ENCODE assay signal across 3 cellular contexts in the genomic region with DNA sequence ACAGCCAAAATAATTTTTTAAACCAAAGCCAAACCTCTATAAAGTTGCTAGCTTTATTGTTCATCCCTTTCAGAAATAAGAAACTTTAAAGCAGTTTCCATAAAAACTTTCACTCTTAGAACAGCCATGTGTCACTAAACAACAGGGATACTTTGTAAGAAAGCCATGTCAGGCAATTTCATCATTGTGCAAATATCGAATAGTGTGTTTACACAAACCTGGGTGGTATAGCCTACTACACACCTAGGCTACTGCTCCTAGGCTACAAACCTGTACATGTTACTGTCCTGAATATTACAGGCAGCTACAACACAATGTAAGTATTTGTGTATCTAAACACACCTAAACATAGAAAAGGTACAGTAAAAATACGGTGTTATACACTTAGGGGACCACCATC.
TF ChIP-seq lines count a peak whose summit lies in the region.

No MANE protein-coding gene starts in this region.

TF ChIP-seq in GM23338, 12 proteins besides CTCF, POLR2A, EP300 and RAD21 (continues in another document):
- TF ChIP-seq NANOG (IDR thresholded peaks at IDR 0.05; ENCODE audit: borderline replicate concordance) (no peak), JUNB (IDR thresholded peaks at IDR 0.05; ENCODE audit: unreplicated experiment) (no peak), CREB1 (CRISPR knock-in tag; IDR thresholded peaks at IDR 0.05; ENCODE audit: low read depth) (no peak), EZH2phosphoT487 (IDR thresholded peaks at IDR 0.05; ENCODE audit: unreplicated experiment) (no peak), EZH2 (IDR thresholded peaks at IDR 0.05; ENCODE audit: low read depth, unreplicated experiment) (no peak), ZNF114 (CRISPR knock-in tag; IDR thresholded peaks at IDR 0.05) (no peak), POLR2AphosphoS5 (IDR thresholded peaks at IDR 0.05; ENCODE audit: low read depth) (no peak)
- TF ChIP-seq, protein P1, sequence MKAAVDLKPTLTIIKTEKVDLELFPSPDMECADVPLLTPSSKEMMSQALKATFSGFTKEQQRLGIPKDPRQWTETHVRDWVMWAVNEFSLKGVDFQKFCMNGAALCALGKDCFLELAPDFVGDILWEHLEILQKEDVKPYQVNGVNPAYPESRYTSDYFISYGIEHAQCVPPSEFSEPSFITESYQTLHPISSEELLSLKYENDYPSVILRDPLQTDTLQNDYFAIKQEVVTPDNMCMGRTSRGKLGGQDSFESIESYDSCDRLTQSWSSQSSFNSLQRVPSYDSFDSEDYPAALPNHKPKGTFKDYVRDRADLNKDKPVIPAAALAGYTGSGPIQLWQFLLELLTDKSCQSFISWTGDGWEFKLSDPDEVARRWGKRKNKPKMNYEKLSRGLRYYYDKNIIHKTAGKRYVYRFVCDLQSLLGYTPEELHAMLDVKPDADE (IDR thresholded peaks at IDR 0.05) = no peak

TF ChIP-seq in IMR-90, 13 proteins besides CTCF, POLR2A, EP300 and RAD21:
- TF ChIP-seq SMC3 (IDR thresholded peaks at IDR 0.05; ENCODE audit: low read depth, low read length) (no peak), RCOR1 (IDR thresholded peaks at IDR 0.05; ENCODE audit: insufficient replicate concordance, low read length) (no peak), MAFK (IDR thresholded peaks at IDR 0.05; ENCODE audit: low read depth, low read length) (no peak), CEBPB (IDR thresholded peaks at IDR 0.05; ENCODE audit: low read depth, low read length) (no peak), RFX5 (IDR thresholded peaks at IDR 0.05; ENCODE audit: low read depth, low read length) (no peak), MXI1 (IDR thresholded peaks at IDR 0.05; ENCODE audit: borderline replicate concordance, low read depth, low read length) (no peak), CHD1 (IDR thresholded peaks at IDR 0.05; ENCODE audit: low read depth, low read length) (no peak), NFE2L2 (IDR thresholded peaks at IDR 0.05; ENCODE audit: low read depth, low read length) (no peak), FOS (IDR thresholded peaks at IDR 0.05; ENCODE audit: low read depth, low read length) (no peak), BHLHE40 (IDR thresholded peaks at IDR 0.05; ENCODE audit: low read depth, low read length) (no peak), MAZ (IDR thresholded peaks at IDR 0.05; ENCODE audit: borderline replicate concordance, low read depth, low read length) (no peak)
- TF ChIP-seq, protein P2, sequence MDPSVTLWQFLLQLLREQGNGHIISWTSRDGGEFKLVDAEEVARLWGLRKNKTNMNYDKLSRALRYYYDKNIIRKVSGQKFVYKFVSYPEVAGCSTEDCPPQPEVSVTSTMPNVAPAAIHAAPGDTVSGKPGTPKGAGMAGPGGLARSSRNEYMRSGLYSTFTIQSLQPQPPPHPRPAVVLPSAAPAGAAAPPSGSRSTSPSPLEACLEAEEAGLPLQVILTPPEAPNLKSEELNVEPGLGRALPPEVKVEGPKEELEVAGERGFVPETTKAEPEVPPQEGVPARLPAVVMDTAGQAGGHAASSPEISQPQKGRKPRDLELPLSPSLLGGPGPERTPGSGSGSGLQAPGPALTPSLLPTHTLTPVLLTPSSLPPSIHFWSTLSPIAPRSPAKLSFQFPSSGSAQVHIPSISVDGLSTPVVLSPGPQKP (IDR thresholded peaks at IDR 0.05; ENCODE audit: borderline replicate concordance, low read depth, low read length) = no peak
- TF ChIP-seq, protein P3, sequence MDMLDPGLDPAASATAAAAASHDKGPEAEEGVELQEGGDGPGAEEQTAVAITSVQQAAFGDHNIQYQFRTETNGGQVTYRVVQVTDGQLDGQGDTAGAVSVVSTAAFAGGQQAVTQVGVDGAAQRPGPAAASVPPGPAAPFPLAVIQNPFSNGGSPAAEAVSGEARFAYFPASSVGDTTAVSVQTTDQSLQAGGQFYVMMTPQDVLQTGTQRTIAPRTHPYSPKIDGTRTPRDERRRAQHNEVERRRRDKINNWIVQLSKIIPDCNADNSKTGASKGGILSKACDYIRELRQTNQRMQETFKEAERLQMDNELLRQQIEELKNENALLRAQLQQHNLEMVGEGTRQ (IDR thresholded peaks at IDR 0.05; ENCODE audit: low read depth, low read length) = no peak

TF ChIP-seq in HepG2, 621 proteins besides CTCF, POLR2A, EP300 and RAD21 (continues in another document):
- peak; percentile 84 for TF ChIP-seq GATAD2A (CRISPR knock-in tag; IDR thresholded peaks at IDR 0.05)
- peak; percentile 64; the same call in 1 of the 2 replicates for TF ChIP-seq FOXK1 (CRISPR knock-in tag; IDR thresholded peaks at IDR 0.05; ENCODE audit: borderline replicate concordance, low read depth)
- TF ChIP-seq, protein P4, sequence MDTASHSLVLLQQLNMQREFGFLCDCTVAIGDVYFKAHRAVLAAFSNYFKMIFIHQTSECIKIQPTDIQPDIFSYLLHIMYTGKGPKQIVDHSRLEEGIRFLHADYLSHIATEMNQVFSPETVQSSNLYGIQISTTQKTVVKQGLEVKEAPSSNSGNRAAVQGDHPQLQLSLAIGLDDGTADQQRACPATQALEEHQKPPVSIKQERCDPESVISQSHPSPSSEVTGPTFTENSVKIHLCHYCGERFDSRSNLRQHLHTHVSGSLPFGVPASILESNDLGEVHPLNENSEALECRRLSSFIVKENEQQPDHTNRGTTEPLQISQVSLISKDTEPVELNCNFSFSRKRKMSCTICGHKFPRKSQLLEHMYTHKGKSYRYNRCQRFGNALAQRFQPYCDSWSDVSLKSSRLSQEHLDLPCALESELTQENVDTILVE (CRISPR knock-in tag; IDR thresholded peaks at IDR 0.05) = 0 out of 2 replicates have a peak, but pooled peaks have one; percentile 38
- TF ChIP-seq CEBPB (IDR thresholded peaks at IDR 0.05; ENCODE audit: borderline replicate concordance, low read depth, low read length) = peak; percentile 64; the same call in 1 of the 2 replicates
- TF ChIP-seq, protein P5, sequence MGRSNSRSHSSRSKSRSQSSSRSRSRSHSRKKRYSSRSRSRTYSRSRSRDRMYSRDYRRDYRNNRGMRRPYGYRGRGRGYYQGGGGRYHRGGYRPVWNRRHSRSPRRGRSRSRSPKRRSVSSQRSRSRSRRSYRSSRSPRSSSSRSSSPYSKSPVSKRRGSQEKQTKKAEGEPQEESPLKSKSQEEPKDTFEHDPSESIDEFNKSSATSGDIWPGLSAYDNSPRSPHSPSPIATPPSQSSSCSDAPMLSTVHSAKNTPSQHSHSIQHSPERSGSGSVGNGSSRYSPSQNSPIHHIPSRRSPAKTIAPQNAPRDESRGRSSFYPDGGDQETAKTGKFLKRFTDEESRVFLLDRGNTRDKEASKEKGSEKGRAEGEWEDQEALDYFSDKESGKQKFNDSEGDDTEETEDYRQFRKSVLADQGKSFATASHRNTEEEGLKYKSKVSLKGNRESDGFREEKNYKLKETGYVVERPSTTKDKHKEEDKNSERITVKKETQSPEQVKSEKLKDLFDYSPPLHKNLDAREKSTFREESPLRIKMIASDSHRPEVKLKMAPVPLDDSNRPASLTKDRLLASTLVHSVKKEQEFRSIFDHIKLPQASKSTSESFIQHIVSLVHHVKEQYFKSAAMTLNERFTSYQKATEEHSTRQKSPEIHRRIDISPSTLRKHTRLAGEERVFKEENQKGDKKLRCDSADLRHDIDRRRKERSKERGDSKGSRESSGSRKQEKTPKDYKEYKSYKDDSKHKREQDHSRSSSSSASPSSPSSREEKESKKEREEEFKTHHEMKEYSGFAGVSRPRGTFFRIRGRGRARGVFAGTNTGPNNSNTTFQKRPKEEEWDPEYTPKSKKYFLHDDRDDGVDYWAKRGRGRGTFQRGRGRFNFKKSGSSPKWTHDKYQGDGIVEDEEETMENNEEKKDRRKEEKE (IDR thresholded peaks at IDR 0.05) = no peak
- TF ChIP-seq, protein P6, sequence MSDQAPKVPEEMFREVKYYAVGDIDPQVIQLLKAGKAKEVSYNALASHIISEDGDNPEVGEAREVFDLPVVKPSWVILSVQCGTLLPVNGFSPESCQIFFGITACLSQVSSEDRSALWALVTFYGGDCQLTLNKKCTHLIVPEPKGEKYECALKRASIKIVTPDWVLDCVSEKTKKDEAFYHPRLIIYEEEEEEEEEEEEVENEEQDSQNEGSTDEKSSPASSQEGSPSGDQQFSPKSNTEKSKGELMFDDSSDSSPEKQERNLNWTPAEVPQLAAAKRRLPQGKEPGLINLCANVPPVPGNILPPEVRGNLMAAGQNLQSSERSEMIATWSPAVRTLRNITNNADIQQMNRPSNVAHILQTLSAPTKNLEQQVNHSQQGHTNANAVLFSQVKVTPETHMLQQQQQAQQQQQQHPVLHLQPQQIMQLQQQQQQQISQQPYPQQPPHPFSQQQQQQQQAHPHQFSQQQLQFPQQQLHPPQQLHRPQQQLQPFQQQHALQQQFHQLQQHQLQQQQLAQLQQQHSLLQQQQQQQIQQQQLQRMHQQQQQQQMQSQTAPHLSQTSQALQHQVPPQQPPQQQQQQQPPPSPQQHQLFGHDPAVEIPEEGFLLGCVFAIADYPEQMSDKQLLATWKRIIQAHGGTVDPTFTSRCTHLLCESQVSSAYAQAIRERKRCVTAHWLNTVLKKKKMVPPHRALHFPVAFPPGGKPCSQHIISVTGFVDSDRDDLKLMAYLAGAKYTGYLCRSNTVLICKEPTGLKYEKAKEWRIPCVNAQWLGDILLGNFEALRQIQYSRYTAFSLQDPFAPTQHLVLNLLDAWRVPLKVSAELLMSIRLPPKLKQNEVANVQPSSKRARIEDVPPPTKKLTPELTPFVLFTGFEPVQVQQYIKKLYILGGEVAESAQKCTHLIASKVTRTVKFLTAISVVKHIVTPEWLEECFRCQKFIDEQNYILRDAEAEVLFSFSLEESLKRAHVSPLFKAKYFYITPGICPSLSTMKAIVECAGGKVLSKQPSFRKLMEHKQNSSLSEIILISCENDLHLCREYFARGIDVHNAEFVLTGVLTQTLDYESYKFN (CRISPR knock-in tag; conservative IDR thresholded peaks at IDR 0.05) = no peak
- no peak for TF ChIP-seq FOXP1 (IDR thresholded peaks at IDR 0.05)
- peak; percentile 56 for TF ChIP-seq FOXP1 (CRISPR knock-in tag; IDR thresholded peaks at IDR 0.05)
- TF ChIP-seq, protein P7, sequence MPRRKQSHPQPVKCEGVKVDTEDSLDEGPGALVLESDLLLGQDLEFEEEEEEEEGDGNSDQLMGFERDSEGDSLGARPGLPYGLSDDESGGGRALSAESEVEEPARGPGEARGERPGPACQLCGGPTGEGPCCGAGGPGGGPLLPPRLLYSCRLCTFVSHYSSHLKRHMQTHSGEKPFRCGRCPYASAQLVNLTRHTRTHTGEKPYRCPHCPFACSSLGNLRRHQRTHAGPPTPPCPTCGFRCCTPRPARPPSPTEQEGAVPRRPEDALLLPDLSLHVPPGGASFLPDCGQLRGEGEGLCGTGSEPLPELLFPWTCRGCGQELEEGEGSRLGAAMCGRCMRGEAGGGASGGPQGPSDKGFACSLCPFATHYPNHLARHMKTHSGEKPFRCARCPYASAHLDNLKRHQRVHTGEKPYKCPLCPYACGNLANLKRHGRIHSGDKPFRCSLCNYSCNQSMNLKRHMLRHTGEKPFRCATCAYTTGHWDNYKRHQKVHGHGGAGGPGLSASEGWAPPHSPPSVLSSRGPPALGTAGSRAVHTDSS (CRISPR knock-in tag; conservative IDR thresholded peaks at IDR 0.05) = no peak
- no peak for TF ChIP-seq ZBTB20 (CRISPR knock-in tag; IDR thresholded peaks at IDR 0.05; ENCODE audit: borderline replicate concordance, low read depth)
- TF ChIP-seq BCL6 (CRISPR knock-in tag; IDR thresholded peaks at IDR 0.05) = peak; percentile 46; the same call in 1 of the 2 replicates
- TF ChIP-seq, protein P8, sequence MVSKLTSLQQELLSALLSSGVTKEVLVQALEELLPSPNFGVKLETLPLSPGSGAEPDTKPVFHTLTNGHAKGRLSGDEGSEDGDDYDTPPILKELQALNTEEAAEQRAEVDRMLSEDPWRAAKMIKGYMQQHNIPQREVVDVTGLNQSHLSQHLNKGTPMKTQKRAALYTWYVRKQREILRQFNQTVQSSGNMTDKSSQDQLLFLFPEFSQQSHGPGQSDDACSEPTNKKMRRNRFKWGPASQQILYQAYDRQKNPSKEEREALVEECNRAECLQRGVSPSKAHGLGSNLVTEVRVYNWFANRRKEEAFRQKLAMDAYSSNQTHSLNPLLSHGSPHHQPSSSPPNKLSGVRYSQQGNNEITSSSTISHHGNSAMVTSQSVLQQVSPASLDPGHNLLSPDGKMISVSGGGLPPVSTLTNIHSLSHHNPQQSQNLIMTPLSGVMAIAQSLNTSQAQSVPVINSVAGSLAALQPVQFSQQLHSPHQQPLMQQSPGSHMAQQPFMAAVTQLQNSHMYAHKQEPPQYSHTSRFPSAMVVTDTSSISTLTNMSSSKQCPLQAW (CRISPR knock-in tag; IDR thresholded peaks at IDR 0.05) = no peak
- TF ChIP-seq ZNF253 (CRISPR knock-in tag; IDR thresholded peaks at IDR 0.05; ENCODE audit: borderline replicate concordance) = no peak
- peak; percentile 76 for TF ChIP-seq CEBPG (CRISPR knock-in tag; IDR thresholded peaks at IDR 0.05)
- TF ChIP-seq FOXA3 (CRISPR knock-in tag; IDR thresholded peaks at IDR 0.05) = peak; percentile 88
- no peak for TF ChIP-seq ZNF296 (CRISPR knock-in tag; conservative IDR thresholded peaks at IDR 0.05)
- TF ChIP-seq, protein P9, sequence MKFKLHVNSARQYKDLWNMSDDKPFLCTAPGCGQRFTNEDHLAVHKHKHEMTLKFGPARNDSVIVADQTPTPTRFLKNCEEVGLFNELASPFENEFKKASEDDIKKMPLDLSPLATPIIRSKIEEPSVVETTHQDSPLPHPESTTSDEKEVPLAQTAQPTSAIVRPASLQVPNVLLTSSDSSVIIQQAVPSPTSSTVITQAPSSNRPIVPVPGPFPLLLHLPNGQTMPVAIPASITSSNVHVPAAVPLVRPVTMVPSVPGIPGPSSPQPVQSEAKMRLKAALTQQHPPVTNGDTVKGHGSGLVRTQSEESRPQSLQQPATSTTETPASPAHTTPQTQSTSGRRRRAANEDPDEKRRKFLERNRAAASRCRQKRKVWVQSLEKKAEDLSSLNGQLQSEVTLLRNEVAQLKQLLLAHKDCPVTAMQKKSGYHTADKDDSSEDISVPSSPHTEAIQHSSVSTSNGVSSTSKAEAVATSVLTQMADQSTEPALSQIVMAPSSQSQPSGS (CRISPR knock-in tag; IDR thresholded peaks at IDR 0.05) = peak; percentile 37; the same call in 1 of the 2 replicates
- TF ChIP-seq, protein P10, sequence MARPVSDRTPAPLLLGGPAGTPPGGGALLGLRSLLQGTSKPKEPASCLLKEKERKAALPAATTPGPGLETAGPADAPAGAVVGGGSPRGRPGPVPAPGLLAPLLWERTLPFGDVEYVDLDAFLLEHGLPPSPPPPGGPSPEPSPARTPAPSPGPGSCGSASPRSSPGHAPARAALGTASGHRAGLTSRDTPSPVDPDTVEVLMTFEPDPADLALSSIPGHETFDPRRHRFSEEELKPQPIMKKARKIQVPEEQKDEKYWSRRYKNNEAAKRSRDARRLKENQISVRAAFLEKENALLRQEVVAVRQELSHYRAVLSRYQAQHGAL (CRISPR knock-in tag; IDR thresholded peaks at IDR 0.05; ENCODE audit: not compliant biosample characterization) = no peak
